ENCODE assay signal across 1 cellular context in the genomic region with DNA sequence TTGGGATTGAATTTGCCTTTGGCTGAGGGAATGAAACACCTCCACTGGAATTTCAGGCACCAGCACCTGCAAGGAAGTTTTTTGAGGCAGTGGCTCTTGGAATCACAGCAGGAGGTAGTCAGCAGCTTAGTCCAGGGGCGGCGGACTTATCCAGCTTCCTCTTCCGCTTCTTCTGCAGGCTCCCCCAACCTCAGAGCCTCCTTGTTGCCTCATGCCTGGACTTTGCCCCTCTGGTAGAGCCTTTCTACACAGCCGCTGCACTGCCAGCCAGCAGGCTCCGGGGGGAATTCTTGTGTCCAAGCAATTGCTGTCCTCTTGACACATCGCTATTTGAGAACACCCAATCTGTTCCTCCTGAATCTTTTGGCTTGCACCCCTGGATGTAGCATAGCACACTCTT.
TF ChIP-seq lines count a peak whose summit lies in the region.

No MANE protein-coding gene starts in this region.

TF ChIP-seq in HepG2, 621 proteins besides CTCF, POLR2A, EP300 and RAD21 (continued from another document and continues in another):
- no peak for TF ChIP-seq ZC3H13 (CRISPR knock-in tag; IDR thresholded peaks at IDR 0.05)
- TF ChIP-seq ZNF570 (CRISPR knock-in tag; IDR thresholded peaks at IDR 0.05; ENCODE audit: borderline replicate concordance) = no peak
- TF ChIP-seq ZC3H4 (CRISPR knock-in tag; IDR thresholded peaks at IDR 0.05; ENCODE audit: borderline replicate concordance) = no peak
- TF ChIP-seq HNRNPH1 (optimal IDR thresholded peaks at IDR 0.05; ENCODE audit: low read depth, low read length) = no peak
- TF ChIP-seq ZSCAN9 (CRISPR knock-in tag; IDR thresholded peaks at IDR 0.05; ENCODE audit: borderline replicate concordance) = no peak
- TF ChIP-seq, protein P1, sequence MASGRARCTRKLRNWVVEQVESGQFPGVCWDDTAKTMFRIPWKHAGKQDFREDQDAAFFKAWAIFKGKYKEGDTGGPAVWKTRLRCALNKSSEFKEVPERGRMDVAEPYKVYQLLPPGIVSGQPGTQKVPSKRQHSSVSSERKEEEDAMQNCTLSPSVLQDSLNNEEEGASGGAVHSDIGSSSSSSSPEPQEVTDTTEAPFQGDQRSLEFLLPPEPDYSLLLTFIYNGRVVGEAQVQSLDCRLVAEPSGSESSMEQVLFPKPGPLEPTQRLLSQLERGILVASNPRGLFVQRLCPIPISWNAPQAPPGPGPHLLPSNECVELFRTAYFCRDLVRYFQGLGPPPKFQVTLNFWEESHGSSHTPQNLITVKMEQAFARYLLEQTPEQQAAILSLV (CRISPR knock-in tag; IDR thresholded peaks at IDR 0.05; ENCODE audit: borderline replicate concordance) = peak; percentile 33; the same call in 1 of the 2 replicates
- TF ChIP-seq ELF4 (CRISPR knock-in tag; IDR thresholded peaks at IDR 0.05; ENCODE audit: borderline replicate concordance) = 0 out of 2 replicates have a peak, but pooled peaks have one; percentile 53
- TF ChIP-seq, protein P2, sequence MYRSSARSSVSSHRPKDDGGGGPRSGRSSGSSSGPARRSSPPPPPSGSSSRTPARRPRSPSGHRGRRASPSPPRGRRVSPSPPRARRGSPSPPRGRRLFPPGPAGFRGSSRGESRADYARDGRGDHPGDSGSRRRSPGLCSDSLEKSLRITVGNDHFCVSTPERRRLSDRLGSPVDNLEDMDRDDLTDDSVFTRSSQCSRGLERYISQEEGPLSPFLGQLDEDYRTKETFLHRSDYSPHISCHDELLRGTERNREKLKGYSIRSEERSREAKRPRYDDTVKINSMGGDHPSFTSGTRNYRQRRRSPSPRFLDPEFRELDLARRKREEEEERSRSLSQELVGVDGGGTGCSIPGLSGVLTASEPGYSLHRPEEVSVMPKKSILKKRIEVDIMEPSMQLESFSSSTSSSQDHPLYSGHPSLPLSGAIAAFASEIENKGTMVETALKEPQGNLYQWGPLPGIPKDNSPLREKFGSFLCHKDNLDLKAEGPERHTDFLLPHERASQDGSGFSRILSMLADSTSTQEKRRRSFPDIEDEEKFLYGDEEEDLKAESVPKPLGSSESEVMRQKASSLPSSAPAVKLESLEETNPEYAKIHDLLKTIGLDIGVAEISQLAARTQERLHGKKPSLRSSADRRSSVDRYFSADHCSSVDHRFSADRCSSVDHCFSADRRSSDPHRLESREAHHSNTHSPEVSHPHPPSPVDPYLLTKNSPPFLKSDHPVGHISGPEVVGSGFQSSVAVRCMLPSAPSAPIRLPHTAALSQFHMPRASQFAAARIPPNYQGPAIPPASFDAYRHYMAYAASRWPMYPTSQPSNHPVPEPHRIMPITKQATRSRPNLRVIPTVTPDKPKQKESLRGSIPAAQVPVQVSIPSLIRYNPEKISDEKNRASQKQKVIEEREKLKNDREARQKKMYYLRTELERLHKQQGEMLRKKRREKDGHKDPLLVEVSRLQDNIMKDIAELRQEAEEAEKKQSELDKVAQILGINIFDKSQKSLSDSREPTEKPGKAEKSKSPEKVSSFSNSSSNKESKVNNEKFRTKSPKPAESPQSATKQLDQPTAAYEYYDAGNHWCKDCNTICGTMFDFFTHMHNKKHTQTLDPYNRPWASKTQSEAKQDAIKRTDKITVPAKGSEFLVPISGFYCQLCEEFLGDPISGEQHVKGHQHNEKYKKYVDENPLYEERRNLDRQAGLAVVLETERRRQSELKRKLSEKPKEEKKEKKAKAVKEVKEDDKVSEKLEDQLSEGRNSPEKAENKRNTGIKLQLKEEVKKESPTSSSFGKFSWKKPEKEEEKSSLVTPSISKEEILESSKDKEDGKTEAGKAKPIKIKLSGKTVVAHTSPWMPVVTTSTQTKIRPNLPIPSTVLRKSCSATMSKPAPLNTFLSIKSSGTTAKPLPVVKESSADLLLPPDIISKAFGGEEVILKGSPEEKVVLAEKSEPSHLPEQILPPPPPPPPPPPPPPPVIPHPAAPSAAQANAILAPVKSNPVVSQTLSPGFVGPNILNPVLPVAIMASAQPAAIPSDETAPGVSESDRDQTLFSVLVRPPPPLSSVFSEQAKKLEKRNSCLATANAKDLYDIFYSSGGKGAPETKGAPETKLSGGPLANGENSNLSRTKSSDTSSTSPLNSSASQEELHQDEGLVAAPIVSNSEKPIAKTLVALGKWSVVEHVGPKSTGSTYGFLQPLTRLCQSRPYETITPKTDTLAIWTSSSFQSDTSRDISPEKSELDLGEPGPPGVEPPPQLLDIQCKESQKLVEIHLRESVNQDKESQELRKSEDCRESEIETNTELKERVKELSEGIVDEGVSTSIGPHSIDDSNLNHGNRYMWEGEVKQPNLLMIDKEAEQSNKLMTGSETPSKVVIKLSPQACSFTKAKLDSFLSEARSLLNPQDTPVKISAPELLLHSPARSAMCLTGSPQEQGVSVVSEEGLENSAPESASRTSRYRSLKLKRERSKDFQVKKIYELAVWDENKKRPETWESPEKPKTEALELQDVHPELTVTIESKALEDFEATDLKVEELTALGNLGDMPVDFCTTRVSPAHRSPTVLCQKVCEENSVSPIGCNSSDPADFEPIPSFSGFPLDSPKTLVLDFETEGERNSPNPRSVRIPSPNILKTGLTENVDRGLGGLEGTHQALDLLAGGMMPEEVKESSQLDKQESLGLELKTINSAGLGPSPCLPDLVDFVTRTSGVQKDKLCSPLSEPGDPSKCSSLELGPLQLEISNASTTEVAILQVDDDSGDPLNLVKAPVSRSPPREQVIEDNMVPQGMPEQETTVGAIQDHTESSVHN (CRISPR knock-in tag; IDR thresholded peaks at IDR 0.05) = no peak
- TF ChIP-seq, protein P3, sequence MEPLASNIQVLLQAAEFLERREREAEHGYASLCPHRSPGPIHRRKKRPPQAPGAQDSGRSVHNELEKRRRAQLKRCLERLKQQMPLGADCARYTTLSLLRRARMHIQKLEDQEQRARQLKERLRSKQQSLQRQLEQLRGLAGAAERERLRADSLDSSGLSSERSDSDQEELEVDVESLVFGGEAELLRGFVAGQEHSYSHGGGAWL (CRISPR knock-in tag; IDR thresholded peaks at IDR 0.05) = no peak
- no peak for TF ChIP-seq ZNF790 (CRISPR knock-in tag; IDR thresholded peaks at IDR 0.05; ENCODE audit: borderline replicate concordance)
- TF ChIP-seq MBNL3 (CRISPR knock-in tag; conservative IDR thresholded peaks at IDR 0.05) = no peak
- no peak for TF ChIP-seq SOX6 (IDR thresholded peaks at IDR 0.05)
- TF ChIP-seq SOX6 (CRISPR knock-in tag; IDR thresholded peaks at IDR 0.05) = peak; percentile 64; the same call in 1 of the 2 replicates
- no peak for TF ChIP-seq WIZ (CRISPR knock-in tag; IDR thresholded peaks at IDR 0.05)
- TF ChIP-seq CEBPB (IDR thresholded peaks at IDR 0.05; ENCODE audit: borderline replicate concordance, low read depth, low read length) = peak; percentile 89
- peak; percentile 39; the same call in 1 of the 2 replicates for TF ChIP-seq SOX13 (IDR thresholded peaks at IDR 0.05)
- TF ChIP-seq SOX13 (CRISPR knock-in tag; conservative IDR thresholded peaks at IDR 0.05 in 1 of 2, IDR thresholded peaks at IDR 0.05 in 1 of 2) = peak in 1 of 2 experiments; percentile 48; a peak in 1 of 4 replicates
- peak; percentile 98 for TF ChIP-seq HNF4A (CRISPR knock-in tag; IDR thresholded peaks at IDR 0.05)
- TF ChIP-seq, protein P4, sequence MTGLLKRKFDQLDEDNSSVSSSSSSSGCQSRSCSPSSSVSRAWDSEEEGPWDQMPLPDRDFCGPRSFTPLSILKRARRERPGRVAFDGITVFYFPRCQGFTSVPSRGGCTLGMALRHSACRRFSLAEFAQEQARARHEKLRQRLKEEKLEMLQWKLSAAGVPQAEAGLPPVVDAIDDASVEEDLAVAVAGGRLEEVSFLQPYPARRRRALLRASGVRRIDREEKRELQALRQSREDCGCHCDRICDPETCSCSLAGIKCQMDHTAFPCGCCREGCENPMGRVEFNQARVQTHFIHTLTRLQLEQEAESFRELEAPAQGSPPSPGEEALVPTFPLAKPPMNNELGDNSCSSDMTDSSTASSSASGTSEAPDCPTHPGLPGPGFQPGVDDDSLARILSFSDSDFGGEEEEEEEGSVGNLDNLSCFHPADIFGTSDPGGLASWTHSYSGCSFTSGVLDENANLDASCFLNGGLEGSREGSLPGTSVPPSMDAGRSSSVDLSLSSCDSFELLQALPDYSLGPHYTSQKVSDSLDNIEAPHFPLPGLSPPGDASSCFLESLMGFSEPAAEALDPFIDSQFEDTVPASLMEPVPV (CRISPR knock-in tag; IDR thresholded peaks at IDR 0.05) = no peak
- no peak for TF ChIP-seq ZNF329 (CRISPR knock-in tag; IDR thresholded peaks at IDR 0.05; ENCODE audit: low read depth)
- TF ChIP-seq, protein P5, sequence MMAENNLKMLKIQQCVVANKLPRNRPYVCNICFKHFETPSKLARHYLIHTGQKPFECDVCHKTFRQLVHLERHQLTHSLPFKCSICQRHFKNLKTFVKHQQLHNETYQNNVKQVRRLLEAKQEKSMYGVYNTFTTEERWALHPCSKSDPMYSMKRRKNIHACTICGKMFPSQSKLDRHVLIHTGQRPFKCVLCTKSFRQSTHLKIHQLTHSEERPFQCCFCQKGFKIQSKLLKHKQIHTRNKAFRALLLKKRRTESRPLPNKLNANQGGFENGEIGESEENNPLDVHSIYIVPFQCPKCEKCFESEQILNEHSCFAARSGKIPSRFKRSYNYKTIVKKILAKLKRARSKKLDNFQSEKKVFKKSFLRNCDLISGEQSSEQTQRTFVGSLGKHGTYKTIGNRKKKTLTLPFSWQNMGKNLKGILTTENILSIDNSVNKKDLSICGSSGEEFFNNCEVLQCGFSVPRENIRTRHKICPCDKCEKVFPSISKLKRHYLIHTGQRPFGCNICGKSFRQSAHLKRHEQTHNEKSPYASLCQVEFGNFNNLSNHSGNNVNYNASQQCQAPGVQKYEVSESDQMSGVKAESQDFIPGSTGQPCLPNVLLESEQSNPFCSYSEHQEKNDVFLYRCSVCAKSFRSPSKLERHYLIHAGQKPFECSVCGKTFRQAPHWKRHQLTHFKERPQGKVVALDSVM (CRISPR knock-in tag; IDR thresholded peaks at IDR 0.05) = no peak
- no peak for TF ChIP-seq ZNF101 (CRISPR knock-in tag; IDR thresholded peaks at IDR 0.05; ENCODE audit: borderline replicate concordance, low read depth)
- TF ChIP-seq, protein P6, sequence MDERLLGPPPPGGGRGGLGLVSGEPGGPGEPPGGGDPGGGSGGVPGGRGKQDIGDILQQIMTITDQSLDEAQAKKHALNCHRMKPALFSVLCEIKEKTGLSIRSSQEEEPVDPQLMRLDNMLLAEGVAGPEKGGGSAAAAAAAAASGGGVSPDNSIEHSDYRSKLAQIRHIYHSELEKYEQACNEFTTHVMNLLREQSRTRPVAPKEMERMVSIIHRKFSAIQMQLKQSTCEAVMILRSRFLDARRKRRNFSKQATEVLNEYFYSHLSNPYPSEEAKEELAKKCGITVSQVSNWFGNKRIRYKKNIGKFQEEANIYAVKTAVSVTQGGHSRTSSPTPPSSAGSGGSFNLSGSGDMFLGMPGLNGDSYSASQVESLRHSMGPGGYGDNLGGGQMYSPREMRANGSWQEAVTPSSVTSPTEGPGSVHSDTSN (CRISPR knock-in tag; IDR thresholded peaks at IDR 0.05) = no peak
- TF ChIP-seq, protein P7, sequence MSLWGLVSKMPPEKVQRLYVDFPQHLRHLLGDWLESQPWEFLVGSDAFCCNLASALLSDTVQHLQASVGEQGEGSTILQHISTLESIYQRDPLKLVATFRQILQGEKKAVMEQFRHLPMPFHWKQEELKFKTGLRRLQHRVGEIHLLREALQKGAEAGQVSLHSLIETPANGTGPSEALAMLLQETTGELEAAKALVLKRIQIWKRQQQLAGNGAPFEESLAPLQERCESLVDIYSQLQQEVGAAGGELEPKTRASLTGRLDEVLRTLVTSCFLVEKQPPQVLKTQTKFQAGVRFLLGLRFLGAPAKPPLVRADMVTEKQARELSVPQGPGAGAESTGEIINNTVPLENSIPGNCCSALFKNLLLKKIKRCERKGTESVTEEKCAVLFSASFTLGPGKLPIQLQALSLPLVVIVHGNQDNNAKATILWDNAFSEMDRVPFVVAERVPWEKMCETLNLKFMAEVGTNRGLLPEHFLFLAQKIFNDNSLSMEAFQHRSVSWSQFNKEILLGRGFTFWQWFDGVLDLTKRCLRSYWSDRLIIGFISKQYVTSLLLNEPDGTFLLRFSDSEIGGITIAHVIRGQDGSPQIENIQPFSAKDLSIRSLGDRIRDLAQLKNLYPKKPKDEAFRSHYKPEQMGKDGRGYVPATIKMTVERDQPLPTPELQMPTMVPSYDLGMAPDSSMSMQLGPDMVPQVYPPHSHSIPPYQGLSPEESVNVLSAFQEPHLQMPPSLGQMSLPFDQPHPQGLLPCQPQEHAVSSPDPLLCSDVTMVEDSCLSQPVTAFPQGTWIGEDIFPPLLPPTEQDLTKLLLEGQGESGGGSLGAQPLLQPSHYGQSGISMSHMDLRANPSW (CRISPR knock-in tag; IDR thresholded peaks at IDR 0.05; ENCODE audit: borderline replicate concordance) = no peak
- TF ChIP-seq FOXM1 (CRISPR knock-in tag; IDR thresholded peaks at IDR 0.05) = no peak
- TF ChIP-seq GLI4 (CRISPR knock-in tag; IDR thresholded peaks at IDR 0.05; ENCODE audit: borderline replicate concordance) = no peak
- TF ChIP-seq ZNF644 (CRISPR knock-in tag; IDR thresholded peaks at IDR 0.05; ENCODE audit: low read depth) = peak; percentile 92
- TF ChIP-seq ZNF44 (CRISPR knock-in tag; IDR thresholded peaks at IDR 0.05) = no peak
- TF ChIP-seq, protein P8, sequence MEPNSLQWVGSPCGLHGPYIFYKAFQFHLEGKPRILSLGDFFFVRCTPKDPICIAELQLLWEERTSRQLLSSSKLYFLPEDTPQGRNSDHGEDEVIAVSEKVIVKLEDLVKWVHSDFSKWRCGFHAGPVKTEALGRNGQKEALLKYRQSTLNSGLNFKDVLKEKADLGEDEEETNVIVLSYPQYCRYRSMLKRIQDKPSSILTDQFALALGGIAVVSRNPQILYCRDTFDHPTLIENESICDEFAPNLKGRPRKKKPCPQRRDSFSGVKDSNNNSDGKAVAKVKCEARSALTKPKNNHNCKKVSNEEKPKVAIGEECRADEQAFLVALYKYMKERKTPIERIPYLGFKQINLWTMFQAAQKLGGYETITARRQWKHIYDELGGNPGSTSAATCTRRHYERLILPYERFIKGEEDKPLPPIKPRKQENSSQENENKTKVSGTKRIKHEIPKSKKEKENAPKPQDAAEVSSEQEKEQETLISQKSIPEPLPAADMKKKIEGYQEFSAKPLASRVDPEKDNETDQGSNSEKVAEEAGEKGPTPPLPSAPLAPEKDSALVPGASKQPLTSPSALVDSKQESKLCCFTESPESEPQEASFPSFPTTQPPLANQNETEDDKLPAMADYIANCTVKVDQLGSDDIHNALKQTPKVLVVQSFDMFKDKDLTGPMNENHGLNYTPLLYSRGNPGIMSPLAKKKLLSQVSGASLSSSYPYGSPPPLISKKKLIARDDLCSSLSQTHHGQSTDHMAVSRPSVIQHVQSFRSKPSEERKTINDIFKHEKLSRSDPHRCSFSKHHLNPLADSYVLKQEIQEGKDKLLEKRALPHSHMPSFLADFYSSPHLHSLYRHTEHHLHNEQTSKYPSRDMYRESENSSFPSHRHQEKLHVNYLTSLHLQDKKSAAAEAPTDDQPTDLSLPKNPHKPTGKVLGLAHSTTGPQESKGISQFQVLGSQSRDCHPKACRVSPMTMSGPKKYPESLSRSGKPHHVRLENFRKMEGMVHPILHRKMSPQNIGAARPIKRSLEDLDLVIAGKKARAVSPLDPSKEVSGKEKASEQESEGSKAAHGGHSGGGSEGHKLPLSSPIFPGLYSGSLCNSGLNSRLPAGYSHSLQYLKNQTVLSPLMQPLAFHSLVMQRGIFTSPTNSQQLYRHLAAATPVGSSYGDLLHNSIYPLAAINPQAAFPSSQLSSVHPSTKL (CRISPR knock-in tag; IDR thresholded peaks at IDR 0.05) = peak; percentile 93
- TF ChIP-seq, protein P9, sequence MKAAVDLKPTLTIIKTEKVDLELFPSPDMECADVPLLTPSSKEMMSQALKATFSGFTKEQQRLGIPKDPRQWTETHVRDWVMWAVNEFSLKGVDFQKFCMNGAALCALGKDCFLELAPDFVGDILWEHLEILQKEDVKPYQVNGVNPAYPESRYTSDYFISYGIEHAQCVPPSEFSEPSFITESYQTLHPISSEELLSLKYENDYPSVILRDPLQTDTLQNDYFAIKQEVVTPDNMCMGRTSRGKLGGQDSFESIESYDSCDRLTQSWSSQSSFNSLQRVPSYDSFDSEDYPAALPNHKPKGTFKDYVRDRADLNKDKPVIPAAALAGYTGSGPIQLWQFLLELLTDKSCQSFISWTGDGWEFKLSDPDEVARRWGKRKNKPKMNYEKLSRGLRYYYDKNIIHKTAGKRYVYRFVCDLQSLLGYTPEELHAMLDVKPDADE (CRISPR knock-in tag; IDR thresholded peaks at IDR 0.05) = no peak
- no peak for TF ChIP-seq ATF7-NPFF (CRISPR knock-in tag; IDR thresholded peaks at IDR 0.05; ENCODE audit: low read depth)
- TF ChIP-seq ZFP37 (CRISPR knock-in tag; IDR thresholded peaks at IDR 0.05; ENCODE audit: borderline replicate concordance) = peak; percentile 23; the same call in 1 of the 2 replicates
